In the genomic region with DNA sequence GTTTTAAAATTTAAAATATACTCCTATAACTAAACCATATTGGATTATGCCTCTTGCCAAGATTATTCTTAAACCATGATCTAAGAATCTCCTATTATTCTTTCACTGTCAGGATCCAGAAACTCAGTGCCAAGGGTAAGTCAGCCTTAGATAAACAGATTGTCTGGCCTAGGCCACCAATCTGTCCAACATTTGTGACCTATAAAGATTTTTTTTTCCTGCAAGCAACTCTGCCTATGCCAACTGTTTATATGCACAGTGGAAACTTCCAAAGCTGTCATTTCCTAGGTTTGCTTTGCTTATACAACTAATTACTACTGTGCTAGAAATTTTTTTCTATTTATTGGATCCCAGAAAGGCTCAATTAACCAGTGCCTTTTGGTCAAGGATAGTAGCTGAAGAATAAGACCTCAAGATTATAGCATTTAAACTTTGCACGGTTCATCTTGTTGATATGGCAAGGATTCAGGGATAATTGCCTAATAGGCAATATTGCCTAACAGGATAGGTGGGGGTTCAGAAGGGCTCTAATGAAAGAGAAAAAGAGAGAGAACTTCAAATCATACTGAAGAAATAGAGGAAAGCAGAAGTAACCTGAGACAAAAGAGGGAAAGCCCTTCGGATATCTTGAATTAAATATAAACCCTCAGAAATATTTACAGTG, we compare ENCODE assay signal across 21 cellular contexts. TPM values are rescaled to one million over a fixed set of nuclear protein-coding genes. Genes with fewer than 3 reads are reported as not detected.
DNase-seq lines count a peak whose midpoint lies in the region; ATAC-seq and TF ChIP-seq lines count a peak whose summit lies in the region.
"Had no signal": no experiment of that assay in that cellular context is flagged by ENCODE, and none has a peak within 500 bp of the region (broad histone marks: within the 10 kb centered on the region; RNA-seq: fewer than 3 reads in every experiment).

No MANE protein-coding gene starts in this region.

- intact Hi-C loops in activated CD4-positive, alpha-beta T cell treated with anti-CD3 and anti-CD28 coated beads, Interleukin-2, amount 10 ng/mL, durations not matched to agents 24 days and 14 days (cut with micrococcal nuclease): no loop called here

- H3K9me3 Mint-ChIP-seq in activated CD4-positive, alpha-beta T cell treated with anti-CD3 and anti-CD28 coated beads, Interleukin-2, amount 10 ng/mL, durations not matched to agents 24 days and 14 days: no peaks in the 10 kb centered on the region

- H3K27me3 Mint-ChIP-seq in activated CD4-positive, alpha-beta T cell treated with anti-CD3 and anti-CD28 coated beads, Interleukin-2, amount 10 ng/mL, durations not matched to agents 24 days and 14 days: peaks cover 15% of the 10 kb centered on the region

- H3K27ac Mint-ChIP-seq in activated CD4-positive, alpha-beta T cell treated with anti-CD3 and anti-CD28 coated beads, Interleukin-2, amount 10 ng/mL, durations not matched to agents 24 days and 14 days: no peak overlapping the region
- H3K27ac Mint-ChIP-seq: B cell, CD14-positive monocyte had no signal

- no peaks in the 10 kb centered on the region for H3K9me3 ChIP-seq in SJCRH30 (replicated peaks)

- no peak for ATAC-seq in HG03025 (IDR thresholded peaks at IDR 0.05; ENCODE audit: low FRiP score, unreplicated experiment)
- ATAC-seq: SK-N-SH treated with all-trans-retinoic acid at 6 μM for 48 hours had no signal

- no peaks in the 10 kb centered on the region for H3K4me1 Mint-ChIP-seq in activated CD4-positive, alpha-beta T cell treated with anti-CD3 and anti-CD28 coated beads, Interleukin-2, amount 10 ng/mL, durations not matched to agents 24 days and 14 days

- no peak for TF ChIP-seq CTCF in fibroblast of mammary gland (conservative IDR thresholded peaks at IDR 0.05; ENCODE audit: control insufficient read depth, insufficient read depth, low read depth, low read length)

- no peak overlapping the region for H3K27ac ChIP-seq in SJCRH30

- no peaks in the 10 kb centered on the region for H3K27me3 ChIP-seq in SJCRH30

- peak; percentile 2 for DNase-seq in activated CD4-positive, alpha-beta T cell treated with anti-CD3 and anti-CD28 coated beads, Interleukin-2, amount 10 ng/mL, durations not matched to agents 24 days and 14 days
- DNase-seq in activated CD4-positive, alpha-beta T cell treated with anti-CD3 and anti-CD28 coated beads, Interleukin-2, amount 50 U/mL, for 48 hours: no peak
- DNase-seq in NCI-H69 (lab: John Stamatoyannopoulos, UW) (peak; percentile 42), fibroblast of mammary gland (ENCODE audit: low read depth) (peak; percentile 23), T-helper 1 cell (no peak), SJCRH30 (no peak), Kasumi-1 (lab: John Stamatoyannopoulos, UW) (no peak)
- DNase-seq: EL; KG1; MV-4-11; NCI-H1105 treated with DMSO at 0.1 percent for 48 hours; NCI-H2029 treated with DMSO at 0.1 percent for 48 hours; NCI-H2171; NCI-H345; NCI-H526; NK-92 treated with Interleukin-12 subunit alpha and Interleukin-12 subunit beta, amount 100 ng/mL, for 24 hours; SIG-M5 had no signal

- no peak overlapping the region for H3K4me3 Mint-ChIP-seq in activated CD4-positive, alpha-beta T cell treated with anti-CD3 and anti-CD28 coated beads, Interleukin-2, amount 10 ng/mL, durations not matched to agents 24 days and 14 days
- H3K4me3 Mint-ChIP-seq: B cell, CD14-positive monocyte had no signal

- no peaks in the 10 kb centered on the region for H3K4me1 ChIP-seq in SJCRH30

- H3K4me3 ChIP-seq in fibroblast of mammary gland (ENCODE audit: control insufficient read depth, low read depth, low read length) (no peak overlapping the region), SJCRH30 (no peak overlapping the region)

- H3K36me3 ChIP-seq in SJCRH30: no peaks in the 10 kb centered on the region

- no peaks in the 10 kb centered on the region for H3K36me3 Mint-ChIP-seq in activated CD4-positive, alpha-beta T cell treated with anti-CD3 and anti-CD28 coated beads, Interleukin-2, amount 10 ng/mL, durations not matched to agents 24 days and 14 days (ENCODE audit: low read depth)
- H3K36me3 Mint-ChIP-seq: CD14-positive monocyte had no signal

RNA-seq across cellular contexts. Expression of gene GAP43, which starts 22.8 kb away (rescaled TPM):
- total RNA-seq in activated CD4-positive, alpha-beta T cell treated with anti-CD3 and anti-CD28 coated beads, Interleukin-2, amount 10 ng/mL, durations not matched to agents 24 days and 14 days: not detected in 2 replicates
- total RNA-seq in SJCRH30 (2014; rRNA removed; shearing (Covaris generic)): not detected in 2 replicates
- total RNA-seq: B cell had no signal

Comparison
In these comparisons a context has a peak if more than half of its experiments do, and no peak if none do; other contexts are left out.
1. DNase-seq: peak in activated CD4-positive, alpha-beta T cell treated with anti-CD3 and anti-CD28 coated beads, Interleukin-2, amount 10 ng/mL, durations not matched to agents 24 days and 14 days (single experiment), NCI-H69 (single experiment) and fibroblast of mammary gland (single experiment); none in activated CD4-positive, alpha-beta T cell treated with anti-CD3 and anti-CD28 coated beads, Interleukin-2, amount 50 U/mL, for 48 hours (0 of 2), T-helper 1 cell (0 of 5), SJCRH30 (0 of 2) and Kasumi-1 (0 of 2).